In genomic region chr6:33279971-33280511, GRCh38 we compare ENCODE assay signal across 8 cellular contexts. TPM values are rescaled to one million over a fixed set of nuclear protein-coding genes. Genes with fewer than 3 reads are reported as not detected.
DNase-seq lines count a peak whose midpoint lies in the region; ATAC-seq and TF ChIP-seq lines count a peak whose summit lies in the region.

No MANE protein-coding gene starts in this region.

- no peaks in the 10 kb centered on the region for H3K9me3 Mint-ChIP-seq in T-helper 2 cell treated with Interferon-gamma antibody and Interleukin-4, amounts not matched to agents 5 μg/mL and 100 μg/mL, for 36 hours
- H3K9me3 Mint-ChIP-seq in glutamatergic neuron (ENCODE audit: unreplicated experiment), result peaks cover 3% of the 10 kb centered on the region

- peak overlapping the region; percentile 26 for H3K27ac Mint-ChIP-seq in T-helper 2 cell treated with Interferon-gamma antibody and Interleukin-4, amounts not matched to agents 5 μg/mL and 100 μg/mL, for 36 hours
- no peak overlapping the region for H3K27ac Mint-ChIP-seq in glutamatergic neuron (ENCODE audit: unreplicated experiment)

- no peaks in the 10 kb centered on the region for H3K27me3 Mint-ChIP-seq in T-helper 2 cell treated with Interferon-gamma antibody and Interleukin-4, amounts not matched to agents 5 μg/mL and 100 μg/mL, for 36 hours (ENCODE audit: low read depth)
- peaks cover 9% of the 10 kb centered on the region for H3K27me3 Mint-ChIP-seq in glutamatergic neuron (ENCODE audit: unreplicated experiment)

- H3K4me1 Mint-ChIP-seq in T-helper 2 cell treated with Interferon-gamma antibody and Interleukin-4, amounts not matched to agents 5 μg/mL and 100 μg/mL, for 36 hours (ENCODE audit: low read depth), result peaks cover 25% of the 10 kb centered on the region
- H3K4me1 Mint-ChIP-seq in glutamatergic neuron (ENCODE audit: low read depth, unreplicated experiment), result peaks cover 24% of the 10 kb centered on the region

- ATAC-seq in GM18907 (IDR thresholded peaks at IDR 0.05; ENCODE audit: unreplicated experiment) (no peak), HG02763 (IDR thresholded peaks at IDR 0.05; ENCODE audit: unreplicated experiment) (no peak), HG03432 (IDR thresholded peaks at IDR 0.05; ENCODE audit: unreplicated experiment) (no peak)

- H3K4me3 Mint-ChIP-seq in T-helper 2 cell treated with Interferon-gamma antibody and Interleukin-4, amounts not matched to agents 5 μg/mL and 100 μg/mL, for 36 hours, result no peak overlapping the region
- H3K4me3 Mint-ChIP-seq in glutamatergic neuron (ENCODE audit: unreplicated experiment), result peak overlapping the region; percentile 67

- DNase-seq in EL (peak; percentile 65), Kasumi-1 (lab: John Stamatoyannopoulos, UW) (peak; percentile 74 to 75), glutamatergic neuron (peak; percentile 48), NK-92 (lab: John Stamatoyannopoulos, UW; ENCODE audit: unreplicated experiment) (no peak)
- DNase-seq in T-helper 2 cell treated with Interferon-gamma antibody and Interleukin-4, amounts not matched to agents 5 μg/mL and 100 μg/mL, for 36 hours (ENCODE audit: low spot score), result no peak

- peak; percentile 48 for TF ChIP-seq CTCF in glutamatergic neuron (IDR thresholded peaks at IDR 0.05; ENCODE audit: partially characterized antibody, unreplicated experiment)

- H3K36me3 Mint-ChIP-seq in T-helper 2 cell treated with Interferon-gamma antibody and Interleukin-4, amounts not matched to agents 5 μg/mL and 100 μg/mL, for 36 hours (ENCODE audit: low read depth), result peaks cover 49% of the 10 kb centered on the region
- no peaks in the 10 kb centered on the region for H3K36me3 Mint-ChIP-seq in glutamatergic neuron (ENCODE audit: unreplicated experiment)

RNA-seq across cellular contexts. Expression of gene B3GALT4, which starts 3.1 kb away (rescaled TPM):
- 8.6 TPM for total RNA-seq in glutamatergic neuron (ENCODE audit: unreplicated experiment)

RNA-seq across cellular contexts. Expression of gene RPS18, which starts 8.2 kb away (rescaled TPM):
- 1,024 TPM for total RNA-seq in glutamatergic neuron (ENCODE audit: unreplicated experiment)

RNA-seq across cellular contexts. Expression of gene VPS52, which starts 8.4 kb away (rescaled TPM):
- 50.9 TPM for total RNA-seq in glutamatergic neuron (ENCODE audit: unreplicated experiment)

RNA-seq across cellular contexts. Expression of gene WDR46, which starts 9.0 kb away (rescaled TPM):
- 48.3 TPM for total RNA-seq in glutamatergic neuron (ENCODE audit: unreplicated experiment)

RNA-seq across cellular contexts. Expression of gene PFDN6, which starts 9.4 kb away (rescaled TPM):
- total RNA-seq in glutamatergic neuron (ENCODE audit: unreplicated experiment), result 69.7 TPM

Comparison
In these comparisons a context has a peak if more than half of its experiments do, and no peak if none do; other contexts are left out.
1. DNase-seq: peak in EL (single experiment), Kasumi-1 (2 of 2) and glutamatergic neuron (single experiment); none in T-helper 2 cell treated with Interferon-gamma antibody and Interleukin-4, amounts not matched to agents 5 μg/mL and 100 μg/mL, for 36 hours (single experiment) and NK-92 (single experiment).